1 cellular context compared by ENCODE assay signal in the genomic region with DNA sequence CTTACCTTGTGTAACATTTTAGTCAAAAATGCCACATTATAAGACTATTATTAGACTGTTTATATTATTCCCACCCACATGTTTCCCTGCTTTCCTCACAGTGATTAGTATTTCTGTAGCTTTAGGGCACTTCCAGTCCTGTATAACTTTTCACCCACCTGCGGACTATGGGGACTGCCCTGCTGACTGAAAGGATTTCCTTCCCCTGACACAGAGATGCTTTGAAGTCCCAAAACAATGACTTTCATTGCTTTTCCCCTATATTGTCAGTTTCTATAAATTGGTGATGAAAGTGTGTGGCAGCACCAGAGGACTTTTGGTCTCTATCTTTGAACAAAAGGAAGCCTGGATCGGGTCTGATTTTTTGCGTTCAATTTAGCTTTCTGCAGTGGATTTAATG.
TF ChIP-seq lines count a peak whose summit lies in the region.

No MANE protein-coding gene starts in this region.

TF ChIP-seq in HepG2, 621 proteins besides CTCF, POLR2A, EP300 and RAD21 (continued from another document):
- TF ChIP-seq RBM22 (optimal IDR thresholded peaks at IDR 0.05; ENCODE audit: low read length), result peak; percentile 67
